22 cellular contexts compared by ENCODE assay signal in genomic region chr2:205473791-205474190, GRCh38.
A peak's percentile ranks its signal among the peaks of the same experiment; 100 is the strongest.
DNase-seq lines count a peak whose midpoint lies in the region; ATAC-seq lines count a peak whose summit lies in the region.
"Had no signal": no experiment of that assay in that cellular context is flagged by ENCODE, and none has a peak within 500 bp of the region (broad histone marks: within the 10 kb centered on the region; RNA-seq: fewer than 3 reads in every experiment).

No MANE protein-coding gene starts in this region.

- no peak overlapping the region for H3K4me3 Mint-ChIP-seq in activated T-cell treated with anti-CD3 and anti-CD28 coated beads, Interleukin-2, amount 50 U/mL, for 72 hours
- no peak overlapping the region for H3K4me3 Mint-ChIP-seq in activated T-cell treated with anti-CD3 and anti-CD28 coated beads, Interleukin-2, amount 50 U/mL, for 24 hours
- no peak overlapping the region for H3K4me3 Mint-ChIP-seq in stimulated activated effector memory CD8-positive, alpha-beta T cell treated with anti-CD3 and anti-CD28 coated beads, Interleukin-12 subunit alpha, Interleukin-12 subunit beta, amount 100 ng/mL, for 72 hours
- H3K4me3 Mint-ChIP-seq: CD4-positive, alpha-beta T cell had no signal

- ATAC-seq in activated T-cell treated with anti-CD3 and anti-CD28 coated beads, Interleukin-2, amount 50 U/mL, for 72 hours (replicated peaks in 1 of 2) = peak; percentile 95
- ATAC-seq in GM18868 (IDR thresholded peaks at IDR 0.05; ENCODE audit: unreplicated experiment) (peak; percentile 51), HG03565 (IDR thresholded peaks at IDR 0.05; ENCODE audit: unreplicated experiment) (peak; percentile 77)
- ATAC-seq in stimulated activated effector memory CD8-positive, alpha-beta T cell treated with anti-CD3 and anti-CD28 coated beads, Interleukin-12 subunit alpha, Interleukin-12 subunit beta, amount 100 ng/mL, for 72 hours = peak; percentile 78
- ATAC-seq: A549, Right ventricle myocardium inferior had no signal

- H3K4me1 Mint-ChIP-seq in activated T-cell treated with anti-CD3 and anti-CD28 coated beads, Interleukin-2, amount 50 U/mL, for 72 hours (ENCODE audit: low read depth) = peaks cover 7% of the 10 kb centered on the region
- peaks cover 7% of the 10 kb centered on the region for H3K4me1 Mint-ChIP-seq in activated T-cell treated with anti-CD3 and anti-CD28 coated beads, Interleukin-2, amount 50 U/mL, for 24 hours (ENCODE audit: low read depth)
- H3K4me1 Mint-ChIP-seq in stimulated activated effector memory CD8-positive, alpha-beta T cell treated with anti-CD3 and anti-CD28 coated beads, Interleukin-12 subunit alpha, Interleukin-12 subunit beta, amount 100 ng/mL, for 72 hours = no peaks in the 10 kb centered on the region

- no peaks in the 10 kb centered on the region for H3K9me3 Mint-ChIP-seq in activated T-cell treated with anti-CD3 and anti-CD28 coated beads, Interleukin-2, amount 50 U/mL, for 72 hours
- H3K9me3 Mint-ChIP-seq in activated T-cell treated with anti-CD3 and anti-CD28 coated beads, Interleukin-2, amount 50 U/mL, for 24 hours = no peaks in the 10 kb centered on the region
- H3K9me3 Mint-ChIP-seq in stimulated activated effector memory CD8-positive, alpha-beta T cell treated with anti-CD3 and anti-CD28 coated beads, Interleukin-12 subunit alpha, Interleukin-12 subunit beta, amount 100 ng/mL, for 72 hours = no peaks in the 10 kb centered on the region
- H3K9me3 Mint-ChIP-seq: CD4-positive, alpha-beta T cell had no signal

- DNase-seq in activated T-cell treated with anti-CD3 and anti-CD28 coated beads, Interleukin-2, amount 50 U/mL, for 72 hours = no peak
- no peak for DNase-seq in activated T-cell treated with anti-CD3 and anti-CD28 coated beads, Interleukin-2, amount 50 U/mL, for 24 hours
- no peak for DNase-seq in stimulated activated effector memory CD8-positive, alpha-beta T cell treated with anti-CD3 and anti-CD28 coated beads, Interleukin-12 subunit alpha, Interleukin-12 subunit beta, amount 100 ng/mL, for 72 hours (ENCODE audit: low spot score in 2 of 2)
- DNase-seq in GF-D8 (lab: John Stamatoyannopoulos, UW) (no peak), DMS79 (lab: John Stamatoyannopoulos, UW) (no peak)
- DNase-seq: AML-193; CD4-positive, alpha-beta T cell; KBM-7; MV-4-11; NCI-H1105; NCI-H1436 treated with DMSO at 0.1 percent for 48 hours; NCI-H187 treated with DMSO at 0.1 percent for 48 hours; NCI-H2171 treated with DMSO at 0.1 percent for 48 hours; NCI-H446; NCI-H524 treated with DMSO at 0.1 percent for 48 hours; NCI-H82; PC-9; SJCRH30 had no signal

- peaks cover 37% of the 10 kb centered on the region for H3K27me3 Mint-ChIP-seq in activated T-cell treated with anti-CD3 and anti-CD28 coated beads, Interleukin-2, amount 50 U/mL, for 72 hours (ENCODE audit: low read depth)
- H3K27me3 Mint-ChIP-seq in activated T-cell treated with anti-CD3 and anti-CD28 coated beads, Interleukin-2, amount 50 U/mL, for 24 hours = peaks cover 25% of the 10 kb centered on the region
- H3K27me3 Mint-ChIP-seq: CD4-positive, alpha-beta T cell had no signal

- H3K36me3 Mint-ChIP-seq in activated T-cell treated with anti-CD3 and anti-CD28 coated beads, Interleukin-2, amount 50 U/mL, for 72 hours (ENCODE audit: insufficient read depth in 2 of 2) = no peaks in the 10 kb centered on the region
- no peaks in the 10 kb centered on the region for H3K36me3 Mint-ChIP-seq in activated T-cell treated with anti-CD3 and anti-CD28 coated beads, Interleukin-2, amount 50 U/mL, for 24 hours (ENCODE audit: low read depth)
- no peaks in the 10 kb centered on the region for H3K36me3 Mint-ChIP-seq in stimulated activated effector memory CD8-positive, alpha-beta T cell treated with anti-CD3 and anti-CD28 coated beads, Interleukin-12 subunit alpha, Interleukin-12 subunit beta, amount 100 ng/mL, for 72 hours

- no peak overlapping the region for H3K27ac Mint-ChIP-seq in activated T-cell treated with anti-CD3 and anti-CD28 coated beads, Interleukin-2, amount 50 U/mL, for 72 hours
- H3K27ac Mint-ChIP-seq in activated T-cell treated with anti-CD3 and anti-CD28 coated beads, Interleukin-2, amount 50 U/mL, for 24 hours = no peak overlapping the region
- no peak overlapping the region for H3K27ac Mint-ChIP-seq in stimulated activated effector memory CD8-positive, alpha-beta T cell treated with anti-CD3 and anti-CD28 coated beads, Interleukin-12 subunit alpha, Interleukin-12 subunit beta, amount 100 ng/mL, for 72 hours
- H3K27ac Mint-ChIP-seq: CD4-positive, alpha-beta T cell had no signal
